ENCODE assay signal across 9 cellular contexts in genomic region chr1:169595764-169596711, GRCh38. TPM values are rescaled to one million over a fixed set of nuclear protein-coding genes. Genes with fewer than 3 reads are reported as not detected.
A peak's percentile ranks its signal among the peaks of the same experiment; 100 is the strongest.
DNase-seq lines count a peak whose midpoint lies in the region; ATAC-seq and TF ChIP-seq lines count a peak whose summit lies in the region.
"Had no signal": no experiment of that assay in that cellular context is flagged by ENCODE, and none has a peak within 500 bp of the region (broad histone marks: within the 10 kb centered on the region; RNA-seq: fewer than 3 reads in every experiment).

No MANE protein-coding gene starts in this region.

- intact Hi-C loops in left colon (cut with DNase I, micrococcal nuclease) (no loop called here), lower lobe of right lung (cut with DNase I) (no loop called here)

- no peak overlapping the region for H3K4me3 ChIP-seq in lower lobe of right lung

- peak; percentile 56 for DNase-seq in ELF-1 (ENCODE audit: low read depth, low spot score)
- peak; percentile 23 for DNase-seq in activated naive CD8-positive, alpha-beta T cell treated with anti-CD3 and anti-CD28 coated beads for 36 hours
- DNase-seq in left colon, result no peak
- no peak for DNase-seq in lower lobe of right lung
- DNase-seq in NCI-H345 treated with DMSO at 0.1 percent for 48 hours (lab: John Stamatoyannopoulos, UW; ENCODE audit: unreplicated experiment), result no peak
- no peak for DNase-seq in ureter (ENCODE audit: low spot score)

- no peak overlapping the region for H3K27ac Mint-ChIP-seq in activated naive CD8-positive, alpha-beta T cell treated with anti-CD3 and anti-CD28 coated beads for 36 hours
- H3K27ac Mint-ChIP-seq: naive thymus-derived CD8-positive, alpha-beta T cell had no signal

- peaks cover 54% of the 10 kb centered on the region for H3K4me1 Mint-ChIP-seq in activated naive CD8-positive, alpha-beta T cell treated with anti-CD3 and anti-CD28 coated beads for 36 hours

- ATAC-seq in HG02981 (IDR thresholded peaks at IDR 0.05; ENCODE audit: unreplicated experiment) (peak; percentile 58), left colon (peak; percentile 48), lower lobe of right lung (no peak), GM21737 (IDR thresholded peaks at IDR 0.05; ENCODE audit: unreplicated experiment) (no peak)

- H3K36me3 Mint-ChIP-seq in activated naive CD8-positive, alpha-beta T cell treated with anti-CD3 and anti-CD28 coated beads for 36 hours, result no peaks in the 10 kb centered on the region
- H3K36me3 Mint-ChIP-seq: naive thymus-derived CD8-positive, alpha-beta T cell had no signal

- no peaks in the 10 kb centered on the region for H3K4me1 ChIP-seq in lower lobe of right lung

- no peaks in the 10 kb centered on the region for H3K9me3 ChIP-seq in lower lobe of right lung

- H3K9me3 Mint-ChIP-seq in activated naive CD8-positive, alpha-beta T cell treated with anti-CD3 and anti-CD28 coated beads for 36 hours, result no peaks in the 10 kb centered on the region
- H3K9me3 Mint-ChIP-seq: naive thymus-derived CD8-positive, alpha-beta T cell had no signal

- no peaks in the 10 kb centered on the region for H3K27me3 ChIP-seq in lower lobe of right lung (ENCODE audit: low read depth)

- H3K27ac ChIP-seq in lower lobe of right lung, result no peak overlapping the region

- TF ChIP-seq CTCF in lower lobe of right lung (IDR thresholded peaks at IDR 0.05), result no peak

- H3K36me3 ChIP-seq in lower lobe of right lung, result no peaks in the 10 kb centered on the region

- H3K4me3 Mint-ChIP-seq in activated naive CD8-positive, alpha-beta T cell treated with anti-CD3 and anti-CD28 coated beads for 36 hours, result no peak overlapping the region
- H3K4me3 Mint-ChIP-seq: naive thymus-derived CD8-positive, alpha-beta T cell had no signal

- H3K27me3 Mint-ChIP-seq in activated naive CD8-positive, alpha-beta T cell treated with anti-CD3 and anti-CD28 coated beads for 36 hours, result no peaks in the 10 kb centered on the region

RNA-seq across cellular contexts. Expression of gene F5, which starts 9.8 kb away (rescaled TPM):
- total RNA-seq in activated naive CD8-positive, alpha-beta T cell treated with anti-CD3 and anti-CD28 coated beads for 36 hours, result 10 to 100 TPM; 39.7 to 40.1 TPM
- total RNA-seq in left colon (1 to 10 TPM; 1.2 TPM), lower lobe of right lung (4.2 TPM), ureter (1.7 TPM)

RNA-seq across cellular contexts. Expression of gene SELP, which starts 33.9 kb away (rescaled TPM):
- 1 to 10 TPM in 1 of 2 experiments, under 1 TPM in 1; 0.42 to 1.1 TPM for total RNA-seq in activated naive CD8-positive, alpha-beta T cell treated with anti-CD3 and anti-CD28 coated beads for 36 hours
- 1 to 10 TPM; 1.5 to 3.0 TPM for total RNA-seq in left colon
- total RNA-seq in lower lobe of right lung, result 21.4 TPM
- total RNA-seq in ureter, result 24.0 TPM

Comparison
In these comparisons a context has a peak if more than half of its experiments do, and no peak if none do; other contexts are left out.
1. DNase-seq: peak in ELF-1 (single experiment) and activated naive CD8-positive, alpha-beta T cell treated with anti-CD3 and anti-CD28 coated beads for 36 hours (single experiment); none in left colon (0 of 2), lower lobe of right lung (single experiment), NCI-H345 treated with DMSO at 0.1 percent for 48 hours (single experiment) and ureter (single experiment).
2. ATAC-seq: peak in HG02981 (single experiment) and left colon (single experiment); none in lower lobe of right lung (0 of 2) and GM21737 (single experiment).